In the genomic region with DNA sequence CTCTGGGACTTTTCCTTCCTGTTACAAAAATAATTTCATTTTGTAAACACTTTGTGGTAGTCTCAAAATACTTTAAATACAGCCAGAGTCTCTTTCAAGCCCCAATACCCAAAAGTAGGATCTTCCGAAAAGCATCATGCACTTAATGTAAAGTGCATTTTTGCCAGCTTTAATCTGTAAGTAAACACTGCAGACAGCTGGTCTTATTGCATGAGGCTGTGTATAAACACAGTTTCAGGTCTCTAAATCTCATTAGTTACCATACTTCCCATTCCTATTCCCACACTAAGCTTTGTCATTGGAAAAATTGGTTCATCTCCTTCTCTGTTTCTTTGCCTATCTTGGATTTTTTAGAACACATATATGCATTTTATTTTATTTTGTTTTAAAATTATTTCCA, we compare ENCODE assay signal across 2 cellular contexts.
TF ChIP-seq lines count a peak whose summit lies in the region.

No MANE protein-coding gene starts in this region.

TF ChIP-seq in SK-N-SH, 30 proteins besides CTCF, POLR2A, EP300 and RAD21 (continued from another document):
- TF ChIP-seq TEAD4 (IDR thresholded peaks at IDR 0.05; ENCODE audit: borderline replicate concordance, insufficient read depth) = no peak
- no peak for TF ChIP-seq RCOR1 (IDR thresholded peaks at IDR 0.05; ENCODE audit: low read length)
- TF ChIP-seq MAX (IDR thresholded peaks at IDR 0.05; ENCODE audit: low read depth) = no peak
- no peak for TF ChIP-seq SIN3A (IDR thresholded peaks at IDR 0.05; ENCODE audit: borderline replicate concordance, low read depth, low read length)
- TF ChIP-seq NFIC (IDR thresholded peaks at IDR 0.05; ENCODE audit: borderline replicate concordance) = no peak
- no peak for TF ChIP-seq USF1 (IDR thresholded peaks at IDR 0.05; ENCODE audit: borderline replicate concordance, low read depth)
- TF ChIP-seq GATA2 (CRISPR knock-in tag; IDR thresholded peaks at IDR 0.05) = no peak
- TF ChIP-seq IRF3 (IDR thresholded peaks at IDR 0.05; ENCODE audit: low read depth, low read length) = no peak

TF ChIP-seq in SK-N-SH treated with all-trans-retinoic acid at 6 μM for 48 hours, 23 proteins besides CTCF, POLR2A, EP300 and RAD21 (continued from another document):
- TF ChIP-seq ZC3H10 (CRISPR knock-in tag; IDR thresholded peaks at IDR 0.05) = no peak
- TF ChIP-seq PATZ1 (CRISPR knock-in tag; IDR thresholded peaks at IDR 0.05; ENCODE audit: borderline replicate concordance) = no peak
- TF ChIP-seq ESRRG (CRISPR knock-in tag; IDR thresholded peaks at IDR 0.05) = no peak
- TF ChIP-seq ZNF8 (CRISPR knock-in tag; IDR thresholded peaks at IDR 0.05) = no peak
- TF ChIP-seq ZNF70 (CRISPR knock-in tag; IDR thresholded peaks at IDR 0.05) = no peak
